ENCODE assay signal across 1 cellular context in genomic region chr7:44971991-44972441, GRCh38.
TF ChIP-seq lines count a peak whose summit lies in the region.

No MANE protein-coding gene starts in this region.

TF ChIP-seq in HepG2, 621 proteins besides CTCF, POLR2A, EP300 and RAD21 (continued from another document and continues in another):
- TF ChIP-seq FOXJ3 (CRISPR knock-in tag; IDR thresholded peaks at IDR 0.05; ENCODE audit: borderline replicate concordance), result no peak
- TF ChIP-seq NCOR1 (IDR thresholded peaks at IDR 0.05; ENCODE audit: borderline replicate concordance, low read length), result no peak
- TF ChIP-seq ZNF784 (CRISPR knock-in tag; IDR thresholded peaks at IDR 0.05; ENCODE audit: borderline replicate concordance), result no peak
- TF ChIP-seq ZNF513 (CRISPR knock-in tag; conservative IDR thresholded peaks at IDR 0.05), result no peak
- TF ChIP-seq ZBTB43 (CRISPR knock-in tag; conservative IDR thresholded peaks at IDR 0.05), result no peak
- no peak for TF ChIP-seq IKZF5 (CRISPR knock-in tag; IDR thresholded peaks at IDR 0.05)
- no peak for TF ChIP-seq NR2F2 (IDR thresholded peaks at IDR 0.05; ENCODE audit: borderline replicate concordance, low read depth)
- TF ChIP-seq TCF7 (IDR thresholded peaks at IDR 0.05; ENCODE audit: low read depth), result no peak
- no peak for TF ChIP-seq ELF1 (CRISPR knock-in tag; IDR thresholded peaks at IDR 0.05)
- TF ChIP-seq SKIL (CRISPR knock-in tag; IDR thresholded peaks at IDR 0.05; ENCODE audit: borderline replicate concordance), result peak; percentile 52; the same call in 1 of the 2 replicates
- TF ChIP-seq ZNF263 (CRISPR knock-in tag; IDR thresholded peaks at IDR 0.05), result no peak
- no peak; the same call in 1 of the 2 replicates for TF ChIP-seq PHF8 (CRISPR knock-in tag; IDR thresholded peaks at IDR 0.05)
- no peak for TF ChIP-seq SP140L (CRISPR knock-in tag; IDR thresholded peaks at IDR 0.05; ENCODE audit: borderline replicate concordance)
- no peak for TF ChIP-seq DZIP1 (CRISPR knock-in tag; IDR thresholded peaks at IDR 0.05)
- TF ChIP-seq ZNF281 (CRISPR knock-in tag; IDR thresholded peaks at IDR 0.05; ENCODE audit: borderline replicate concordance), result peak; percentile 84; the same call in 1 of the 2 replicates
- no peak for TF ChIP-seq ATF7 (IDR thresholded peaks at IDR 0.05)
- TF ChIP-seq ATF7 (CRISPR knock-in tag; IDR thresholded peaks at IDR 0.05), result no peak
- no peak for TF ChIP-seq SYNCRIP (IDR thresholded peaks at IDR 0.05; ENCODE audit: insufficient read depth, low read depth, low read length)
- TF ChIP-seq ZFP36L1 (CRISPR knock-in tag; IDR thresholded peaks at IDR 0.05), result no peak
- no peak for TF ChIP-seq PCBP1 (IDR thresholded peaks at IDR 0.05; ENCODE audit: borderline replicate concordance, low read depth, low read length)
- no peak for TF ChIP-seq ATAD3A (CRISPR knock-in tag; IDR thresholded peaks at IDR 0.05)
- TF ChIP-seq FIP1L1 (IDR thresholded peaks at IDR 0.05; ENCODE audit: borderline replicate concordance, insufficient read depth, low read depth, low read length), result no peak
- TF ChIP-seq FOXK2 (IDR thresholded peaks at IDR 0.05), result no peak
- no peak for TF ChIP-seq TCF12 (IDR thresholded peaks at IDR 0.05)
- TF ChIP-seq TCF12 (CRISPR knock-in tag; IDR thresholded peaks at IDR 0.05), result no peak
- peak; percentile 77 for TF ChIP-seq NCOA2 (CRISPR knock-in tag; IDR thresholded peaks at IDR 0.05)
- no peak for TF ChIP-seq BRCA1 (CRISPR knock-in tag; IDR thresholded peaks at IDR 0.05)
- no peak for TF ChIP-seq ZNF207 (IDR thresholded peaks at IDR 0.05; ENCODE audit: borderline replicate concordance)
- TF ChIP-seq ZMYM2 (CRISPR knock-in tag; IDR thresholded peaks at IDR 0.05), result 0 out of 2 replicates have a peak, but pooled peaks have one; percentile 36
- TF ChIP-seq ZNF557 (CRISPR knock-in tag; IDR thresholded peaks at IDR 0.05), result no peak
- no peak for TF ChIP-seq YY1 (IDR thresholded peaks at IDR 0.05; ENCODE audit: insufficient read depth, insufficient replicate concordance, low read depth, low read length)
- TF ChIP-seq ZBTB10 (CRISPR knock-in tag; IDR thresholded peaks at IDR 0.05; ENCODE audit: borderline replicate concordance), result no peak
- no peak for TF ChIP-seq MYNN (CRISPR knock-in tag; IDR thresholded peaks at IDR 0.05; ENCODE audit: low read depth)
- TF ChIP-seq SIN3B (IDR thresholded peaks at IDR 0.05; ENCODE audit: low read length), result no peak
- no peak; the same call in 1 of the 2 replicates for TF ChIP-seq NFKBIZ (CRISPR knock-in tag; IDR thresholded peaks at IDR 0.05)
- TF ChIP-seq XBP1 (CRISPR knock-in tag; IDR thresholded peaks at IDR 0.05), result no peak
- no peak for TF ChIP-seq ATF6 (CRISPR knock-in tag; conservative IDR thresholded peaks at IDR 0.05)
- no peak for TF ChIP-seq MTERF4 (CRISPR knock-in tag; IDR thresholded peaks at IDR 0.05)
- TF ChIP-seq BORCS8-MEF2B (CRISPR knock-in tag; IDR thresholded peaks at IDR 0.05), result no peak
- TF ChIP-seq DNMT1 (CRISPR knock-in tag; IDR thresholded peaks at IDR 0.05), result no peak
- TF ChIP-seq ZNF337 (CRISPR knock-in tag; IDR thresholded peaks at IDR 0.05; ENCODE audit: borderline replicate concordance, low read depth), result no peak
- no peak for TF ChIP-seq WIZ (CRISPR knock-in tag; IDR thresholded peaks at IDR 0.05)
- TF ChIP-seq ONECUT2 (CRISPR knock-in tag; IDR thresholded peaks at IDR 0.05), result peak; percentile 81
- TF ChIP-seq NFYC (CRISPR knock-in tag; IDR thresholded peaks at IDR 0.05), result no peak
- TF ChIP-seq PREB (CRISPR knock-in tag; IDR thresholded peaks at IDR 0.05), result no peak
